ENCODE assay signal across 8 cellular contexts in the genomic region with DNA sequence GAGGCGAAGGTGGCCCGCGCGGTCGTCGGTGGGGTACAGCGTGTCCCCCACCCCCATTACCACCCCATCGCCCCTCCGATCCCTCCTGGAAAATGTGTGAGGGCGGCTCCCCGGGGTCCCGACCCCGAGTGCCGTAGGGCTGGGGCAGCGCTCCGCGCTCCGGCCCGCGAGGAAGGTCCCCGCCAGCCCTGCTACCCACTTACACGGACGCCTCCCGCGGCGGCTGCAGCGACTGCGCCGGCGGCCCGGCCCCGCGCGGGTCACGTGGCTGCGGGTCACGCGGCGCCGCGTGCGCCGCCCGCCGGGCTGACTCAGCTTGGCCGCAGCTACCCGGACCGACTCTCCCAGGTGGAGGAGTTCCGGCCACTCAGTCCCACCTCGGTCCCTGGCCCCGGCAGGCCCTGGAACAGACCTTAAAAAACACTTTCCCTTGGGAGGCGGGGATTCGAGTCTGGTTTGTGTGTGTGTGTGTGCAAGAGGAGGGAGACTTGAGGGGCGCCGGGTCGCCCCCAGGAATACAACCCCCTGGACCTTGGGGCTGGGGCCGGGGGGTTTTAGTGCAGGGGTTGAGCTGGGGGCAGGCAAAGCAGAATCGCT. TPM values are rescaled to one million over a fixed set of nuclear protein-coding genes. Genes with fewer than 3 reads are reported as not detected.
A peak's percentile ranks its signal among the peaks of the same experiment; 100 is the strongest.
DNase-seq lines count a peak whose midpoint lies in the region; ATAC-seq, FAIRE-seq and TF ChIP-seq lines count a peak whose summit lies in the region.

Gene GNPDA1, minus strand, starts transcription at position 236 of the 597 bp plus-strand sequence. CDS start 992 bp downstream, outside the sequence.

- peak within 1 kb of the TSS; percentile 87 for H3K27ac ChIP-seq in KMS-11
- H3K27ac ChIP-seq in left ventricle myocardium inferior (replicated peaks): peak within 1 kb of the TSS; percentile 88
- H3K27ac ChIP-seq in prostate gland: peak within 1 kb of the TSS; percentile 87

- intact Hi-C loops in T-helper 1 cell treated with Interleukin-12 subunit alpha and Interleukin-12 subunit beta and Interleukin-4 antibody, amounts not matched to agents 30 ng/mL and 1 ng/mL, for 36 hours (cut with micrococcal nuclease): loop anchor here (2.0 to 10.0 kb wide), 3 partner anchors 90 to 1392 kb away; partner anchors contain the start of genes DELE1 and NR3C1
- intact Hi-C loops in left ventricle myocardium inferior (cut with micrococcal nuclease) (no loop called here), prostate gland (cut with DNase I) (loop anchor here (5.0 to 10.0 kb wide), 2 partner anchors 48 to 94 kb away; partner anchors contain the start of genes NDFIP1 and RNF14)

- TF ChIP-seq CTCF in KMS-11 (conservative IDR thresholded peaks at IDR 0.05; ENCODE audit: low read depth, low read length) (no peak), left ventricle myocardium inferior (IDR thresholded peaks at IDR 0.05; ENCODE audit: borderline replicate concordance) (peak; percentile 39), prostate gland (IDR thresholded peaks at IDR 0.05) (peak in 2 of 4 experiments; percentile 16 to 53)

- DNase-seq in EH (ENCODE audit: low read depth) (peak; percentile 82), amygdala (lab: John Stamatoyannopoulos, UW) (peak in 54 of 56 donors; percentile 37 to 87 (median 68)), left ventricle myocardium inferior (peak; percentile 85), prostate gland (ENCODE audit: low spot score) (peak; percentile 78), urothelium cell line (ENCODE audit: low spot score) (peak; percentile 91)

- H3K9me3 ChIP-seq in left ventricle myocardium inferior (replicated peaks): no peaks in the 10 kb centered on the region
- no peaks in the 10 kb centered on the region for H3K9me3 ChIP-seq in prostate gland

- H3K4me1 ChIP-seq in KMS-11 (ENCODE audit: low read depth, poor library complexity, severe bottlenecking): peaks cover 91% of the 10 kb centered on the region
- peaks cover 37% of the 10 kb centered on the region for H3K4me1 ChIP-seq in left ventricle myocardium inferior
- peaks cover 8% of the 10 kb centered on the region for H3K4me1 ChIP-seq in prostate gland (replicated peaks)

- H3K36me3 ChIP-seq in KMS-11 (ENCODE audit: insufficient read depth): no peaks in the 10 kb centered on the region
- peaks cover 10% of the 10 kb centered on the region for H3K36me3 ChIP-seq in left ventricle myocardium inferior
- H3K36me3 ChIP-seq in prostate gland: no peaks in the 10 kb centered on the region

- no peak for FAIRE-seq in urothelium cell line (lab: Jason Lieb, UNC)

- peak within 1 kb of the TSS; percentile 97 for H3K9ac ChIP-seq in KMS-11

- H2AFZ ChIP-seq in KMS-11 (ENCODE audit: low read depth): peak within 1 kb of the TSS; percentile 85

- no peak within 1 kb of the TSS for H3K4me3 ChIP-seq in KMS-11 (IDR thresholded peaks at IDR 0.05; ENCODE audit: insufficient read depth, low read depth, low read length)
- peak within 1 kb of the TSS; percentile 81 for H3K4me3 ChIP-seq in left ventricle myocardium inferior
- peak within 1 kb of the TSS; percentile 73 to 81 for H3K4me3 ChIP-seq in prostate gland

- peak within 1 kb of the TSS; percentile 97 for H3K4me2 ChIP-seq in KMS-11

- no peaks in the 10 kb centered on the region; the same call in 1 of the 2 replicates for H3K79me2 ChIP-seq in KMS-11 (ENCODE audit: insufficient read depth, low read depth)

- under 1% methylated on average over 20 of the region's 58 CpGs for WGBS in prostate gland

- TF ChIP-seq POLR2A in prostate gland (IDR thresholded peaks at IDR 0.05): peak; percentile 57

- no peaks in the 10 kb centered on the region for H3K27me3 ChIP-seq in KMS-11 (ENCODE audit: insufficient read depth, low read depth)
- H3K27me3 ChIP-seq in left ventricle myocardium inferior (ENCODE audit: low read depth): no peaks in the 10 kb centered on the region
- H3K27me3 ChIP-seq in prostate gland (replicated peaks; ENCODE audit: insufficient read depth): no peaks in the 10 kb centered on the region

- H4K20me1 ChIP-seq in KMS-11 (ENCODE audit: insufficient read depth): no peaks in the 10 kb centered on the region

- ATAC-seq in GM21619 (IDR thresholded peaks at IDR 0.05; ENCODE audit: unreplicated experiment): peak; percentile 46

RNA-seq across cellular contexts. Expression of gene GNPDA1, which starts in this region (rescaled TPM):
- total RNA-seq in T-helper 1 cell treated with Interleukin-12 subunit alpha and Interleukin-12 subunit beta and Interleukin-4 antibody, amounts not matched to agents 30 ng/mL and 1 ng/mL, for 36 hours: 54.4 and 57.7 TPM in 2 replicates
- total RNA-seq in left ventricle myocardium inferior (24.3 TPM), prostate gland (10 to 100 TPM; 30.0 to 58.5 TPM)
